26 cellular contexts compared by ENCODE assay signal in the genomic region with DNA sequence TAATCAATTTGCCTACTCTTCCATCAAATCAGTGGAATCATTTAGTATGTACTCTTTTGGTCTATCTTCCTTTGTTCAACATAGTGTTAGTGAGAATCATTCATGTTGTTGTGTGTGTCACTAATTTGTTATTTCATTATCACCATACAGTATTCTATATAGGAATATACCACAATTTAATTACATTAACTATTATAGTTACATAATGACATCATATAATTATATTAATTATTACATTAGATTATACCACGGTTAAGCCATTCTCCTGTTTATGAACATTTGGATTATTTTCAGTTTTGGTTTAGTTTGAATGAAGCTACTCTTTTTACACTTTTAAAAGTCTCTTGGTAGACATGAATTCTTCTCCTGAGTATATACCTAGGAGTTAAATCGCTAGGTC.
"Had no signal": no experiment of that assay in that cellular context is flagged by ENCODE, and none has a peak within 500 bp of the region (broad histone marks: within the 10 kb centered on the region; RNA-seq: fewer than 3 reads in every experiment).

No MANE protein-coding gene starts in this region.

- H3K4me2 ChIP-seq: neural progenitor cell had no signal

- H3K27ac Mint-ChIP-seq: mesothelial cell of epicardium; naive B cell; nephron; neural progenitor cell; stimulated activated naive CD8-positive, alpha-beta T cell treated with anti-CD3 and anti-CD28 coated beads, Interleukin-15, amount 100 ng/mL, for 72 hours had no signal

- H3K27me3 ChIP-seq: esophagus muscularis mucosa, foreskin keratinocyte, neural progenitor cell, right atrium auricular region, spleen, suprapubic skin, transverse colon, upper lobe of right lung, uterus had no signal

- H3K4me1 Mint-ChIP-seq: neural progenitor cell; stimulated activated naive CD8-positive, alpha-beta T cell treated with anti-CD3 and anti-CD28 coated beads, Interleukin-15, amount 100 ng/mL, for 72 hours had no signal

- H3K9ac ChIP-seq: neural progenitor cell had no signal

- H3K4me1 ChIP-seq: esophagus muscularis mucosa, foreskin keratinocyte, neural progenitor cell, prostate gland, right atrium auricular region, spleen, suprapubic skin, upper lobe of right lung, uterus had no signal

- H3K9me3 ChIP-seq: esophagus muscularis mucosa, mucosa of descending colon, prostate gland, right atrium auricular region, spleen, suprapubic skin, transverse colon, upper lobe of right lung, uterus had no signal

- H3K4me3 Mint-ChIP-seq: mesothelial cell of epicardium; naive B cell; nephron; neural progenitor cell; stimulated activated naive CD8-positive, alpha-beta T cell treated with anti-CD3 and anti-CD28 coated beads, Interleukin-15, amount 100 ng/mL, for 72 hours had no signal

- H3K4me3 ChIP-seq: coronary artery, esophagus muscularis mucosa, lung, mucosa of descending colon, neural progenitor cell, prostate gland, right atrium auricular region, skin epidermis, spleen, suprapubic skin, transverse colon, upper lobe of right lung, uterus had no signal

- H2AFZ ChIP-seq: neural progenitor cell had no signal

- H3K27ac ChIP-seq: coronary artery, esophagus muscularis mucosa, foreskin keratinocyte, neural progenitor cell, prostate gland, right atrium auricular region, skin epidermis, suprapubic skin, upper lobe of right lung, uterus had no signal

- H3K9me3 Mint-ChIP-seq: nephron; neural progenitor cell; stimulated activated naive CD8-positive, alpha-beta T cell treated with anti-CD3 and anti-CD28 coated beads, Interleukin-15, amount 100 ng/mL, for 72 hours had no signal

- DNase-seq: dermis blood vessel endothelial cell; effector memory CD4-positive, alpha-beta T cell; foreskin keratinocyte; kidney; mesenchymal stem cell; mucosa of descending colon; naive B cell; spleen; stimulated activated CD4-positive, alpha-beta T cell treated with anti-CD3 and anti-CD28 coated beads, Interleukin-2, amount 100 ng/mL, for 48 hours; stimulated activated naive CD4-positive, alpha-beta T cell; stimulated activated naive CD8-positive, alpha-beta T cell treated with anti-CD3 and anti-CD28 coated beads, Interleukin-15, amount 100 ng/mL, for 72 hours; transverse colon; upper lobe of right lung; uterus had no signal

- ATAC-seq: foreskin keratinocyte; left lobe of liver; mucosa of descending colon; stimulated activated naive CD8-positive, alpha-beta T cell treated with anti-CD3 and anti-CD28 coated beads, Interleukin-15, amount 100 ng/mL, for 72 hours; upper lobe of right lung had no signal

- FAIRE-seq: endothelial cell of umbilical vein, kidney had no signal

- H3K36me3 ChIP-seq: esophagus muscularis mucosa, neural progenitor cell, prostate gland, right atrium auricular region, spleen, suprapubic skin, transverse colon, upper lobe of right lung, uterus had no signal

- H3K27me3 Mint-ChIP-seq: stimulated activated naive CD8-positive, alpha-beta T cell treated with anti-CD3 and anti-CD28 coated beads, Interleukin-15, amount 100 ng/mL, for 72 hours had no signal
